ENCODE assay signal across 2 cellular contexts in the genomic region with DNA sequence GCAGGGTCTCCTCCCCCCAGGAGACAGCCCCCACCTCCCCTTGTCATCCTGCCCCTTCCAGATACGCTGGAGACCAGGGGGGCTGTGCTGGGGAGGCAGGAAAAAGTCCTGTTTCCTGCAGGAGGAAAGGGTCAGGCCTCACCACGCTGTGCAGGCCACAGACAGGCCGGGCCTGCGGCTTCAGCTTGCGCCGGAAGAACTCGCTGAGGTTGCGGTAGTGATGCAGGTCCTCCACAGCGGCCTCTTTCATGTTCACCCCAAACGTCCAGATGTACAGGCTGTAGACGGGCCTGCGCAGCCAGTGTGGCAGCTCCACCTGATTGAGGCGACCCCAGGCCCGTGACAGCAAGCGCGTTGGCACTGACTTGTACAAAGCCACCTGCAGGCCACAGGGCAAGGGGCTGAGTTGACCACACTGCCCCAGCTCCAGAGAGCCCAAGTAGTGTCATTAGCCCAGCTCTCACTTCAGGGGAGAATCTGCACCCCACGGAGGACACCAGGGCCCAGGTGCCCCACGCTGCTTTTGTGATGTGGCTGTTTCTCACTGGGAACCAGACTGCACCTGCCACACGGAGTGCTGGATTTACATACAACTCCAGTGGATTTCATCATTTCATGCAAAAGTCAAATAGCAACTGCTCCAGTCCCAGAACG.
TF ChIP-seq lines count a peak whose summit lies in the region.

No MANE protein-coding gene starts in this region.

TF ChIP-seq in HEK293, 187 proteins besides CTCF, POLR2A, EP300 and RAD21:
- TF ChIP-seq ZNF155 (tag by site-specific recombination; IDR thresholded peaks at IDR 0.05) (no peak), ZIC2 (tag by site-specific recombination; IDR thresholded peaks at IDR 0.05) (peak; percentile 62), ZNF629 (tag by site-specific recombination; IDR thresholded peaks at IDR 0.05) (no peak), SALL2 (tag by site-specific recombination; IDR thresholded peaks at IDR 0.05; ENCODE audit: borderline replicate concordance) (no peak), HOXD13 (CRISPR knock-in tag; IDR thresholded peaks at IDR 0.05; ENCODE audit: borderline replicate concordance) (no peak), ZNF19 (tag by site-specific recombination; IDR thresholded peaks at IDR 0.05; ENCODE audit: low read depth) (no peak)
- TF ChIP-seq, protein P1, sequence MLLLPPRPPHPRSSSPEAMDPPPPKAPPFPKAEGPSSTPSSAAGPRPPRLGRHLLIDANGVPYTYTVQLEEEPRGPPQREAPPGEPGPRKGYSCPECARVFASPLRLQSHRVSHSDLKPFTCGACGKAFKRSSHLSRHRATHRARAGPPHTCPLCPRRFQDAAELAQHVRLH (tag by site-specific recombination; IDR thresholded peaks at IDR 0.05) = no peak

TF ChIP-seq in K562, 482 proteins besides CTCF, POLR2A, EP300 and RAD21:
- TF ChIP-seq CREBBP (IDR thresholded peaks at IDR 0.05; ENCODE audit: low read depth, low read length) = no peak
- TF ChIP-seq RBM22 (IDR thresholded peaks at IDR 0.05; ENCODE audit: low read depth, low read length, poor library complexity, severe bottlenecking) = peak; percentile 34
- no peak for TF ChIP-seq GATAD2B (IDR thresholded peaks at IDR 0.05; ENCODE audit: borderline replicate concordance)
- peak; percentile 54 for TF ChIP-seq POLR2G (IDR thresholded peaks at IDR 0.05; ENCODE audit: low read depth, low read length)
TF ChIP-seq in K562: peak in this region for 2.
